Comparison of ENCODE assay signal across 13 cellular contexts in genomic region chr2:134392689-134393476, GRCh38.
DNase-seq lines count a peak whose midpoint lies in the region; ATAC-seq, FAIRE-seq and TF ChIP-seq lines count a peak whose summit lies in the region.
"Had no signal": no experiment of that assay in that cellular context is flagged by ENCODE, and none has a peak within 500 bp of the region (broad histone marks: within the 10 kb centered on the region; RNA-seq: fewer than 3 reads in every experiment).

No MANE protein-coding gene starts in this region.

- no peak for ATAC-seq in GM19397 (IDR thresholded peaks at IDR 0.05; ENCODE audit: unreplicated experiment)
- ATAC-seq in activated CD4-positive, CD25-positive, alpha-beta regulatory T cell treated with anti-CD3 and anti-CD28 coated beads, Interleukin-2, amount 50 U/mL, for 24 hours, result no peak
- ATAC-seq: natural killer cell had no signal

- DNase-seq in NCI-H1105 (lab: John Stamatoyannopoulos, UW) (peak; percentile 67), NCI-H1105 treated with DMSO at 0.1 percent for 48 hours (lab: John Stamatoyannopoulos, UW) (no peak), amniotic epithelial cell (ENCODE audit: low read depth) (peak; percentile 73), left ventricle myocardium inferior (no peak), small intestine (peak; percentile 50), SW480 (ENCODE audit: low spot score) (no peak)
- DNase-seq: 8988T; activated CD4-positive, alpha-beta memory T cell treated with anti-CD3 and anti-CD28 coated beads for 36 hours; natural killer cell had no signal

- intact Hi-C loops in left ventricle myocardium inferior (cut with micrococcal nuclease), result no loop called here

- peaks cover 43% of the 10 kb centered on the region for H3K4me1 ChIP-seq in left ventricle myocardium inferior
- H3K4me1 ChIP-seq in small intestine (ENCODE audit: control insufficient read depth in 2 of 2, insufficient read depth in 1 of 2, low read depth in 1 of 2, low read length in 1 of 2), result peaks cover 16 to 26% of the 10 kb centered on the region in 2 donors

- H3K36me3 ChIP-seq in left ventricle myocardium inferior, result no peaks in the 10 kb centered on the region
- peaks cover 0 to 3% of the 10 kb centered on the region in 2 donors for H3K36me3 ChIP-seq in small intestine (ENCODE audit: control insufficient read depth in 2 of 2, insufficient read depth in 2 of 2, low read length in 2 of 2)

- no peaks in the 10 kb centered on the region for H3K9me3 ChIP-seq in left ventricle myocardium inferior (replicated peaks)
- no peaks in the 10 kb centered on the region for H3K9me3 ChIP-seq in small intestine (ENCODE audit: control insufficient read depth, low read depth)

- no peak for FAIRE-seq in small intestine (lab: Jason Lieb, UNC)
- FAIRE-seq: colon, GM12892 had no signal

- no peak overlapping the region for H3K4me3 ChIP-seq in left ventricle myocardium inferior
- no peak overlapping the region for H3K4me3 ChIP-seq in small intestine (ENCODE audit: low read depth in 1 of 2, low read length in 2 of 2)

- 27 to 59% (median 42%) methylated on average over 6 of the region's 6 CpGs for WGBS in small intestine, 3 donors

- H3K27me3 ChIP-seq in left ventricle myocardium inferior (ENCODE audit: low read depth) (no peaks in the 10 kb centered on the region), small intestine (ENCODE audit: control insufficient read depth in 2 of 2, insufficient read depth in 2 of 2, low read length in 2 of 2) (no peaks in the 10 kb centered on the region)

- TF ChIP-seq CTCF in left ventricle myocardium inferior (IDR thresholded peaks at IDR 0.05; ENCODE audit: borderline replicate concordance), result no peak

- H3K27ac ChIP-seq in left ventricle myocardium inferior (replicated peaks) (peak overlapping the region; percentile 20), small intestine (ENCODE audit: low read depth in 1 of 2, low read length in 1 of 2) (peak overlapping the region in 1 of 2 donors; percentile 41)

Comparison
In these comparisons a context has a peak if more than half of its experiments do, and no peak if none do; other contexts are left out.
1. DNase-seq: peak in NCI-H1105 (single experiment), amniotic epithelial cell (single experiment) and small intestine (single experiment); none in NCI-H1105 treated with DMSO at 0.1 percent for 48 hours (single experiment), left ventricle myocardium inferior (single experiment) and SW480 (single experiment).